Comparison of ENCODE assay signal across 21 cellular contexts in the genomic region with DNA sequence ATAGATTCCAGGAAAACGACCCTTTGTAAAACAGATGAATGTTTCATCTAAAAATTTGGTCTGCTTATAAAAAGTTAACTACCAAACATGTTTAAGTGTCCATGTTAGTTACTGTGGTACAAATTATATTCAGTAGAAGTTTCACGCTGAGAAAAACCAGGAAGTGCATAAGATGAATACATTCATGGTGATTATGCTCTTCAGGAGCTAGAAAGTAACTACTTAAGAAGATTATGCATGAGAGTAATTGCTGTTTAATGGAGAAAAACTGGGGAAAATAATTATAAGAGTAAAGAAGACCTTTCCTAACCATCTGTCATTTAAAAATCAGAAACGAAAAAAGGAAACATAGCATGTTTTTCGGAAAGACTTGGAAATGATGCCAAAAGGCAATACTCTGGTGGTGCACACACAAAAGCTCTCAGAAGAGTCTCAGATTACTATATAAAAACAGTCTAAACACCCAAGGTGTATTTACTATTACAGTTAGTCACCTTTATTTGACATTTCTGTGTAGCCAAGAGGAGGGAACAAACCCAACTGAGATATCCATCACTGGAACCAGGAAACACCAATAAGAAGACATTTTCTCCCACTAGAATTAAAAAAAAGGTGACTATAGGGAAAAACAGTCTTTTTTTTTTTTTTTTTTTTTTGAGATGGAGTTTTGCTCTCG. TPM values are rescaled to one million over a fixed set of nuclear protein-coding genes. Genes with fewer than 3 reads are reported as not detected.
A peak's percentile ranks its signal among the peaks of the same experiment; 100 is the strongest.
DNase-seq lines count a peak whose midpoint lies in the region; ATAC-seq, FAIRE-seq and TF ChIP-seq lines count a peak whose summit lies in the region.
"Had no signal": no experiment of that assay in that cellular context is flagged by ENCODE, and none has a peak within 500 bp of the region (broad histone marks: within the 10 kb centered on the region; RNA-seq: fewer than 3 reads in every experiment).

No MANE protein-coding gene starts in this region.

- ATAC-seq in K562, result no peak
- no peak for ATAC-seq in GM18517 (IDR thresholded peaks at IDR 0.05; ENCODE audit: unreplicated experiment)
- ATAC-seq: stimulated activated naive CD8-positive, alpha-beta T cell treated with anti-CD3 and anti-CD28 coated beads, Interleukin-15, Interleukin-2, amounts not matched to agents 100 U/mL and 50 U/mL, for 24 hours; upper lobe of right lung; WTC11 had no signal

- H3K27ac ChIP-seq in DOHH2 (ENCODE audit: low read depth, low read length), result peak overlapping the region; percentile 84
- no peak overlapping the region for H3K27ac ChIP-seq in K562 (ENCODE audit: extremely low read depth, low read depth, low read length)
- no peak overlapping the region for H3K27ac ChIP-seq in ascending aorta
- H3K27ac ChIP-seq: BLaER1 treated with 17β-estradiol and CSF1 and Interleukin-3, amounts not matched to agents 10 nM and 100 nM; upper lobe of right lung had no signal

- WGBS in K562 (ENCODE audit: insufficient coverage, low coverage, missing lambda C conversion rate), result 38% methylated on average over 4 of the region's 5 CpGs

- H3K27me3 ChIP-seq in DOHH2 (ENCODE audit: control insufficient read depth, low read length) (no peaks in the 10 kb centered on the region), Loucy (ENCODE audit: insufficient read depth, low read length, poor library complexity, severe bottlenecking) (no peaks in the 10 kb centered on the region), K562 (ENCODE audit: control insufficient read depth in 2 of 2, insufficient read depth in 2 of 2, low read length in 2 of 2) (no peaks in the 10 kb centered on the region), ascending aorta (no peaks in the 10 kb centered on the region)
- H3K27me3 ChIP-seq: BLaER1 treated with 17β-estradiol and CSF1 and Interleukin-3, amounts not matched to agents 10 nM and 100 nM; upper lobe of right lung had no signal

- no peak for TF ChIP-seq RAD21 in K562 (CRISPR knock-in tag; conservative IDR thresholded peaks at IDR 0.05 in 1 of 2, IDR thresholded peaks at IDR 0.05 in 1 of 2)

- peak overlapping the region; percentile 72 for H2AFZ ChIP-seq in Loucy (ENCODE audit: low read length)
- peak overlapping the region; percentile 11 for H2AFZ ChIP-seq in K562 (ENCODE audit: low read depth, low read length)

- H3K9ac ChIP-seq in Loucy (ENCODE audit: low read depth, low read length, poor library complexity, severe bottlenecking), result no peak overlapping the region
- H3K9ac ChIP-seq in K562 (ENCODE audit: insufficient read depth in 1 of 2, low read depth in 2 of 2, low read length in 2 of 2), result no peak overlapping the region
- H3K9ac ChIP-seq: BLaER1 treated with 17β-estradiol and CSF1 and Interleukin-3, amounts not matched to agents 10 nM and 100 nM had no signal

- H3K4me1 ChIP-seq in DOHH2 (ENCODE audit: control insufficient read depth, low read length), result peaks cover 72% of the 10 kb centered on the region
- no peaks in the 10 kb centered on the region for H3K4me1 ChIP-seq in Loucy (ENCODE audit: insufficient read depth, low read length, poor library complexity, severe bottlenecking)
- H3K4me1 ChIP-seq in K562 (replicated peaks in 1 of 2; ENCODE audit: control insufficient read depth in 2 of 2, insufficient read depth in 2 of 2, low read length in 2 of 2), result no peaks in the 10 kb centered on the region; a peak in 1 of 5 replicates
- H3K4me1 ChIP-seq in ascending aorta, result no peaks in the 10 kb centered on the region
- H3K4me1 ChIP-seq: upper lobe of right lung had no signal

- H4K20me1 ChIP-seq in DOHH2 (ENCODE audit: control insufficient read depth, insufficient read depth, low read depth, low read length) (no peaks in the 10 kb centered on the region), Loucy (ENCODE audit: insufficient read depth, low read length, poor library complexity, severe bottlenecking) (no peaks in the 10 kb centered on the region), K562 (replicated peaks; ENCODE audit: control insufficient read depth, insufficient read depth, low read length) (no peaks in the 10 kb centered on the region)
- H4K20me1 ChIP-seq: BLaER1 treated with 17β-estradiol and CSF1 and Interleukin-3, amounts not matched to agents 10 nM and 100 nM had no signal

- H3K9me3 ChIP-seq in DOHH2 (ENCODE audit: control insufficient read depth, insufficient read depth, low read length) (no peaks in the 10 kb centered on the region), Loucy (ENCODE audit: insufficient read depth, low read depth, low read length) (no peaks in the 10 kb centered on the region), K562 (replicated peaks; ENCODE audit: control insufficient read depth, insufficient read depth, low read depth, low read length) (no peaks in the 10 kb centered on the region), ascending aorta (no peaks in the 10 kb centered on the region)
- H3K9me3 ChIP-seq: BLaER1 treated with 17β-estradiol and CSF1 and Interleukin-3, amounts not matched to agents 10 nM and 100 nM; upper lobe of right lung had no signal

- H3K36me3 ChIP-seq in DOHH2 (ENCODE audit: control insufficient read depth, low read length) (peaks cover 35% of the 10 kb centered on the region), Loucy (ENCODE audit: insufficient read depth, low read length) (no peaks in the 10 kb centered on the region), K562 (ENCODE audit: control insufficient read depth, insufficient read depth, low read length) (no peaks in the 10 kb centered on the region), ascending aorta (no peaks in the 10 kb centered on the region)
- H3K36me3 ChIP-seq: BLaER1 treated with 17β-estradiol and CSF1 and Interleukin-3, amounts not matched to agents 10 nM and 100 nM; upper lobe of right lung had no signal

- H3F3A ChIP-seq in DOHH2 (ENCODE audit: control insufficient read depth, insufficient read depth), result peaks cover 17% of the 10 kb centered on the region
- H3F3A ChIP-seq in Loucy (ENCODE audit: low read depth), result no peaks in the 10 kb centered on the region

- CTCF ChIA-PET in K562 (lab: Yijun Ruan, JAX; ENCODE audit: low intra/inter-chr PET ratio), result no interaction called here

- intact Hi-C loops in K562 (cut with micrococcal nuclease), result no loop called here
- intact Hi-C loops in ascending aorta (cut with DNase I), result no loop called here

- no peak for TF ChIP-seq EP300 in K562 (IDR thresholded peaks at IDR 0.05; ENCODE audit: low read length)

- FAIRE-seq in K562 (lab: Jason Lieb, UNC), result no peak
- FAIRE-seq: keratinocyte had no signal

- TF ChIP-seq CTCF in DOHH2 (IDR thresholded peaks at IDR 0.05; ENCODE audit: low read depth, low read length, poor library complexity, severe bottlenecking) (no peak), Loucy (conservative IDR thresholded peaks at IDR 0.05; ENCODE audit: low read length) (no peak), K562 (IDR thresholded peaks at IDR 0.05 in 2 of 3, conservative IDR thresholded peaks at IDR 0.05 in 1 of 3; ENCODE audit: insufficient read depth in 2 of 3, low read depth in 1 of 3, low read length in 3 of 3) (no peak), ascending aorta (IDR thresholded peaks at IDR 0.05) (no peak)

- no peaks in the 10 kb centered on the region for H3K9me1 ChIP-seq in K562 (ENCODE audit: control insufficient read depth, insufficient read depth, low read length)

- H3K9me2 ChIP-seq in DOHH2 (replicated peaks; ENCODE audit: control insufficient read depth, low read length) (no peaks in the 10 kb centered on the region), Loucy (replicated peaks; ENCODE audit: low read depth, low read length) (no peaks in the 10 kb centered on the region)

- in situ Hi-C loops in K562 (cut with MboI), result no loop called here

- H3K4me2 ChIP-seq in DOHH2 (ENCODE audit: low read length) (peak overlapping the region; percentile 68), Loucy (ENCODE audit: low read depth, low read length, poor library complexity, severe bottlenecking) (no peak overlapping the region), K562 (ENCODE audit: insufficient read depth, low read length) (no peak overlapping the region)

- H3K4me3 ChIP-seq in DOHH2 (ENCODE audit: low read length) (peak overlapping the region; percentile 78), Loucy (ENCODE audit: low read length, poor library complexity, severe bottlenecking) (no peak overlapping the region), K562 (no peak overlapping the region), ascending aorta (no peak overlapping the region)
- H3K4me3 ChIP-seq: upper lobe of right lung had no signal

- peaks cover 53% of the 10 kb centered on the region for H3K79me2 ChIP-seq in DOHH2 (ENCODE audit: control insufficient read depth, low read length)
- H3K79me2 ChIP-seq in Loucy (ENCODE audit: insufficient read depth, low read length), result no peaks in the 10 kb centered on the region
- no peaks in the 10 kb centered on the region for H3K79me2 ChIP-seq in K562 (ENCODE audit: control insufficient read depth, insufficient read depth, low read length)

- TF ChIP-seq POLR2A in K562 (conservative IDR thresholded peaks at IDR 0.05), result no peak

- BruUV-seq in K562 (replicated peaks; lab: Mats Ljungman, UMichigan), result no TSS peak

- POLR2A ChIA-PET in K562 (lab: Yijun Ruan, JAX), result interaction anchor here (1.4 kb wide), 1 partner anchor 14 kb away, joined by 3 read pairs; no protein-coding TSS in a partner anchor

- DNase-seq in NCI-H2196 treated with DMSO at 0.1 percent for 48 hours (lab: John Stamatoyannopoulos, UW; ENCODE audit: unreplicated experiment), result peak; percentile 17
- no peak for DNase-seq in K562 (ENCODE audit: extremely low read depth in 1 of 4, low spot score in 3 of 4)
- no peak for DNase-seq in GM19240 (ENCODE audit: insufficient read length, low spot score)
- no peak for DNase-seq in retina
- DNase-seq in ascending aorta (ENCODE audit: low spot score in 2 of 2), result no peak
- DNase-seq: activated effector memory CD4-positive, alpha-beta T cell treated with anti-CD3 and anti-CD28 coated beads, Interleukin-2, amount 50 U/mL, for 16 hours; amygdala; EL; GOT3; mesendoderm; NCI-H446; stimulated activated CD4-positive, alpha-beta T cell treated with anti-CD3 and anti-CD28 coated beads, Interleukin-12 subunit alpha, Interleukin-12 subunit beta, amount 100 ng/mL, for 4 hours; stimulated activated naive CD8-positive, alpha-beta T cell treated with anti-CD3 and anti-CD28 coated beads, Interleukin-15, Interleukin-2, amounts not matched to agents 100 U/mL and 50 U/mL, for 24 hours; SW 1271; upper lobe of right lung had no signal

RNA-seq across cellular contexts. Expression of gene METTL21A, which starts 38.8 kb away (rescaled TPM):
- total RNA-seq in K562 (2011; cell fraction: chromatin; rRNA removed; ENCODE audit: low replicate concordance), result 17.0 and 32.8 TPM in 2 replicates
- 11.8 and 14.9 TPM in 2 replicates for total RNA-seq in K562 (2011; cell fraction: nucleolus; rRNA removed)
- 22.3 and 41.6 TPM in 2 replicates for total RNA-seq in K562 (2011; cell fraction: nucleoplasm; rRNA removed)
- total RNA-seq in K562 (2014; rRNA removed) (40.4 and 44.3 TPM in 2 replicates), K562 (2014; rRNA removed; fragmentation: Illumina TruSeq; extraction: Trizol) (37.4 and 43.3 TPM in 2 replicates), K562 (2015; rRNA removed; fragmentation: Illumina TruSeq; extraction: Trizol) (38.9 and 44.7 TPM in 2 replicates), K562 (2021) (24.9 and 28.3 TPM in 2 replicates), ascending aorta (1.5 TPM)
- polyA plus RNA-seq in K562 (2011; rRNA removed) (28.6 and 39.0 TPM in 2 replicates), K562 (2014; fragmentation: Illumina TruSeq; extraction: Trizol) (30.7 and 34.7 TPM in 2 replicates), K562 (2014; fragmentation: Nextera tagmentation; extraction: Ambion mirVana) (1 to 10 TPM; 9.1 to 9.9 TPM), K562 (2014; rRNA removed) (46.5 and 55.6 TPM in 2 replicates)
- polyA plus RNA-seq in K562 (2011; cell fraction: cytosol; rRNA removed), result 27.0 and 29.4 TPM in 2 replicates
- polyA plus RNA-seq in K562 (2011; cell fraction: nucleus; rRNA removed), result 12.6 and 13.0 TPM in 2 replicates
- polyA plus RNA-seq in K562 (2012), result 30.8 and 32.2 TPM in 2 replicates
- polyA minus RNA-seq in K562 (2011; rRNA and poly(A)+ RNA removed), result 20.9 and 23.4 TPM in 2 replicates
- polyA minus RNA-seq in K562 (2011; cell fraction: cytosol; rRNA and poly(A)+ RNA removed), result 14.1 TPM in 2 replicates
- 7.4 and 12.0 TPM in 2 replicates for polyA minus RNA-seq in K562 (2011; cell fraction: nucleus; rRNA and poly(A)+ RNA removed)

RNA-seq across cellular contexts. Expression of gene CCNYL1, which starts 47.4 kb away (rescaled TPM):
- 3.1 and 7.4 TPM in 2 replicates for total RNA-seq in K562 (2011; cell fraction: chromatin; rRNA removed; ENCODE audit: low replicate concordance)
- 2.8 and 3.3 TPM in 2 replicates for total RNA-seq in K562 (2011; cell fraction: nucleolus; rRNA removed)
- total RNA-seq in K562 (2011; cell fraction: nucleoplasm; rRNA removed), result 5.4 and 9.6 TPM in 2 replicates
- total RNA-seq in K562 (2014; rRNA removed) (2.1 and 3.3 TPM in 2 replicates), K562 (2014; rRNA removed; fragmentation: Illumina TruSeq; extraction: Trizol) (3.7 and 4.4 TPM in 2 replicates), K562 (2015; rRNA removed; fragmentation: Illumina TruSeq; extraction: Trizol) (4.1 and 4.7 TPM in 2 replicates), K562 (2021) (4.5 and 6.0 TPM in 2 replicates), ascending aorta (12.3 TPM)
- polyA plus RNA-seq in K562 (2011; rRNA removed) (5.5 and 7.5 TPM in 2 replicates), K562 (2014; fragmentation: Illumina TruSeq; extraction: Trizol) (6.7 and 7.1 TPM in 2 replicates), K562 (2014; fragmentation: Nextera tagmentation; extraction: Ambion mirVana) (1 to 10 TPM; 1.9 to 2.1 TPM), K562 (2014; rRNA removed) (4.0 and 5.2 TPM in 2 replicates)
- 1.9 and 3.2 TPM in 2 replicates for polyA plus RNA-seq in K562 (2011; cell fraction: cytosol; rRNA removed)
- 2.5 and 3.7 TPM in 2 replicates for polyA plus RNA-seq in K562 (2011; cell fraction: nucleus; rRNA removed)
- polyA plus RNA-seq in K562 (2012), result 4.7 and 5.9 TPM in 2 replicates
- polyA minus RNA-seq in K562 (2011; rRNA and poly(A)+ RNA removed), result 6.5 and 11.2 TPM in 2 replicates
- 3.3 and 4.0 TPM in 2 replicates for polyA minus RNA-seq in K562 (2011; cell fraction: cytosol; rRNA and poly(A)+ RNA removed)
- 1.5 and 3.6 TPM in 2 replicates for polyA minus RNA-seq in K562 (2011; cell fraction: nucleus; rRNA and poly(A)+ RNA removed)
